ENCODE assay signal across 2 cellular contexts in the genomic region with DNA sequence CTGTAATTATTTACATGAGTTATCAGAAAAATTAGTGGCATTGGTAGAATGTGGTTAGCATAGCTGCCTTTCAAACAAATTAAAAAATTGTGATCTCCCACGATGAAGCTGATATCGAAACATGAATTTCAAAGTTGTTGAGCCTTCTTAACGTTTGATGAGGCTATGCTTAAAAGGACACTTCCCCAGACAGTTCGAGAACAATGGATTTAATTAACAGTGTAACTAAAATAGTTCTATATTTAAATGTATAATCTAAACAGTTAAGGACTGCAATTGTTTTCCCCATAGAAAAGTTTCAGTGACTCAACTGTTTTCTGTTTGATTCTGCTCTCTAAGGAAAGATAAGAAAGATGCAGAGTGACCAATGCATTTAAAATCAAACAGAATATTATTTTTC.
TF ChIP-seq lines count a peak whose summit lies in the region.

No MANE protein-coding gene starts in this region.

TF ChIP-seq in liver, 16 proteins besides CTCF, POLR2A, EP300 and RAD21:
- TF ChIP-seq, protein P1, sequence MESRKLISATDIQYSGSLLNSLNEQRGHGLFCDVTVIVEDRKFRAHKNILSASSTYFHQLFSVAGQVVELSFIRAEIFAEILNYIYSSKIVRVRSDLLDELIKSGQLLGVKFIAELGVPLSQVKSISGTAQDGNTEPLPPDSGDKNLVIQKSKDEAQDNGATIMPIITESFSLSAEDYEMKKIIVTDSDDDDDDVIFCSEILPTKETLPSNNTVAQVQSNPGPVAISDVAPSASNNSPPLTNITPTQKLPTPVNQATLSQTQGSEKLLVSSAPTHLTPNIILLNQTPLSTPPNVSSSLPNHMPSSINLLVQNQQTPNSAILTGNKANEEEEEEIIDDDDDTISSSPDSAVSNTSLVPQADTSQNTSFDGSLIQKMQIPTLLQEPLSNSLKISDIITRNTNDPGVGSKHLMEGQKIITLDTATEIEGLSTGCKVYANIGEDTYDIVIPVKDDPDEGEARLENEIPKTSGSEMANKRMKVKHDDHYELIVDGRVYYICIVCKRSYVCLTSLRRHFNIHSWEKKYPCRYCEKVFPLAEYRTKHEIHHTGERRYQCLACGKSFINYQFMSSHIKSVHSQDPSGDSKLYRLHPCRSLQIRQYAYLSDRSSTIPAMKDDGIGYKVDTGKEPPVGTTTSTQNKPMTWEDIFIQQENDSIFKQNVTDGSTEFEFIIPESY (IDR thresholded peaks at IDR 0.05): no peak
- no peak for TF ChIP-seq MAX (IDR thresholded peaks at IDR 0.05)
- TF ChIP-seq YY1 (IDR thresholded peaks at IDR 0.05): no peak
- TF ChIP-seq ATF3 (IDR thresholded peaks at IDR 0.05): no peak
- no peak for TF ChIP-seq JUND (IDR thresholded peaks at IDR 0.05)
- no peak for TF ChIP-seq HNF4G (IDR thresholded peaks at IDR 0.05)

TF ChIP-seq in HepG2, 621 proteins besides CTCF, POLR2A, EP300 and RAD21:
- TF ChIP-seq ZNF296 (CRISPR knock-in tag; conservative IDR thresholded peaks at IDR 0.05) (no peak), ZC3H13 (CRISPR knock-in tag; IDR thresholded peaks at IDR 0.05) (no peak), ISL2 (CRISPR knock-in tag; IDR thresholded peaks at IDR 0.05) (no peak), ZNF629 (CRISPR knock-in tag; conservative IDR thresholded peaks at IDR 0.05) (no peak)
- TF ChIP-seq, protein P2, sequence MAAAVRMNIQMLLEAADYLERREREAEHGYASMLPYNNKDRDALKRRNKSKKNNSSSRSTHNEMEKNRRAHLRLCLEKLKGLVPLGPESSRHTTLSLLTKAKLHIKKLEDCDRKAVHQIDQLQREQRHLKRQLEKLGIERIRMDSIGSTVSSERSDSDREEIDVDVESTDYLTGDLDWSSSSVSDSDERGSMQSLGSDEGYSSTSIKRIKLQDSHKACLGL (CRISPR knock-in tag; IDR thresholded peaks at IDR 0.05): no peak
